Comparison of ENCODE assay signal across 27 cellular contexts in the genomic region with DNA sequence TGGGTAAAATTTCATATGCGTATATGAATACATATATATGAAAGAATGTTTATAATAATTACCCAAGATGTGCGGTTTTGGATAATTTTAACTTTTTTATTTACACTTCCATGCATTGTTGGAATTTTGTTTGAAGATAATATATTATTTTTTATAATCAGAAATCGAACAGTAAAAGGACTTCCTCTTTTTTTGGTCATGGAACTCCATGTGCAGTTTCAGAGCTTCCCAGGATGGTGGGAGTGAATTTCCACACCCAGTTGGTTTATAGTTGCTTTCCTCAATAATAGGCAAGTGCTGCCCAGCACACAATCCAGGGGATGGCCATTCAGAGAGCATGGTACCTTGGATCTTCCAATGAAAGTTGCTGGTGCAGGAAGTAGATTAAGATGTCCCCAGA.
"Had no signal": no experiment of that assay in that cellular context is flagged by ENCODE, and none has a peak within 500 bp of the region (broad histone marks: within the 10 kb centered on the region; RNA-seq: fewer than 3 reads in every experiment).

No MANE protein-coding gene starts in this region.

- H3K27ac Mint-ChIP-seq: dendritic cell treated with granulocyte-macrophage colony-stimulating factor and Interleukin-4, amounts not matched to agents 40 ng/mL and 50 ng/mL, for 4 days; effector memory CD8-positive, alpha-beta T cell; endodermal cell; immature natural killer cell; mesothelial cell of epicardium; naive B cell had no signal

- H3K4me2 ChIP-seq: hepatocyte had no signal

- DNase-seq: colonic mucosa; cortex of kidney; effector CD8-positive, alpha-beta T cell; effector memory CD8-positive, alpha-beta T cell; endodermal cell; erythroblast; esophagus squamous epithelium; foreskin fibroblast; foreskin melanocyte; gastrocnemius medialis; heart left ventricle; hypothalamus; immature natural killer cell; left cardiac atrium; left lung; left ventricle myocardium superior; lower lobe of right lung; mesenchymal stem cell; mucosa of descending colon; naive B cell had no signal

- H3K4me3 ChIP-seq: colonic mucosa, esophagus squamous epithelium, gastrocnemius medialis, heart left ventricle, hepatocyte, left lung, lower lobe of right lung, mucosa of descending colon had no signal

- H2AFZ ChIP-seq: hepatocyte had no signal

- ATAC-seq: effector memory CD8-positive, alpha-beta T cell; esophagus mucosa; gastrocnemius medialis; heart left ventricle; left cardiac atrium; left lung; left ventricle myocardium superior; lower lobe of right lung; mucosa of descending colon had no signal

- H3K9me3 ChIP-seq: colonic mucosa, esophagus squamous epithelium, gastrocnemius medialis, heart left ventricle, left lung, lower lobe of right lung, mucosa of descending colon had no signal

- H3K36me3 ChIP-seq: colonic mucosa, esophagus squamous epithelium, gastrocnemius medialis, heart left ventricle, left lung, lower lobe of right lung had no signal

- FAIRE-seq: endometrium, keratinocyte had no signal

- H3K36me3 Mint-ChIP-seq: immature natural killer cell, mesothelial cell of epicardium, naive B cell had no signal

- H3K79me2 ChIP-seq: hepatocyte had no signal

- H3K27ac ChIP-seq: colonic mucosa, epithelial cell of prostate, esophagus squamous epithelium, gastrocnemius medialis, hepatocyte, left lung, lower lobe of right lung had no signal

- H3K4me3 Mint-ChIP-seq: dendritic cell treated with granulocyte-macrophage colony-stimulating factor and Interleukin-4, amounts not matched to agents 40 ng/mL and 50 ng/mL, for 4 days; effector memory CD8-positive, alpha-beta T cell; endodermal cell; immature natural killer cell; mesothelial cell of epicardium; naive B cell had no signal

- H3K27me3 ChIP-seq: colonic mucosa, esophagus squamous epithelium, gastrocnemius medialis, heart left ventricle, hepatocyte, left lung had no signal

- H3K4me1 Mint-ChIP-seq: immature natural killer cell, naive B cell had no signal

- H3K9me3 Mint-ChIP-seq: dendritic cell treated with granulocyte-macrophage colony-stimulating factor and Interleukin-4, amounts not matched to agents 40 ng/mL and 50 ng/mL, for 4 days; effector memory CD8-positive, alpha-beta T cell; endodermal cell; immature natural killer cell; mesothelial cell of epicardium; naive B cell had no signal
